In the genomic region with DNA sequence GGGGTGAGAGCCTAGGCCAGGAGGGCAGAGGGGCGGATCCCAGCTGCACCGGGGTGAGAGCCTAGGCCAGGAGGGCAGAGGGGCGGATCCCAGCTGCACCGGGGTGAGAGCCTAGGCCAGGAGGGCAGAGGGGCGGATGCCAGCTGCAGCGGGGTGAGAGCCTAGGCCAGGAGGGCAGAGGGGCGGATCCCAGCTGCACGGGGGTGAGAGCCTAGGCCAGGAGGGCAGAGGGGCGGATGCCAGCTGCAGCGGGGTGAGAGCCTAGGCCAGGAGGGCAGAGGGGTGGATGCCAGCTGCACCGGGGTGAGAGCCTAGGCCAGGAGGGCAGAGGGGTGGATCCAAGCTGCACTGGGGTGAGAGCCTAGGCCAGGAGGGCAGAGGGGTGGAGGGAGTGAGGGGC, we compare ENCODE assay signal across 20 cellular contexts. TPM values are rescaled to one million over a fixed set of nuclear protein-coding genes. Genes with fewer than 3 reads are reported as not detected.
"Had no signal": no experiment of that assay in that cellular context is flagged by ENCODE, and none has a peak within 500 bp of the region (broad histone marks: within the 10 kb centered on the region; RNA-seq: fewer than 3 reads in every experiment).

No MANE protein-coding gene starts in this region.

RNA-seq across cellular contexts. Expression of gene GALP, which starts 0.5 kb away (rescaled TPM):
- total RNA-seq: chondrocyte, colonic mucosa, dermis microvascular lymphatic vessel endothelial cell, esophagus mucosa, esophagus squamous epithelium, gastrocnemius medialis, glomerular endothelial cell, heart right ventricle, kidney epithelial cell, left cardiac atrium, left ventricle myocardium inferior, lower leg skin, lower lobe of right lung, lung microvascular endothelial cell, mesenteric fat pad, mesothelial cell of epicardium, mucosa of descending colon, myocyte had no signal
- polyA plus RNA-seq: heart right ventricle, keratinocyte had no signal

RNA-seq across cellular contexts. Expression of gene ZSCAN5B, which starts 21.3 kb away (rescaled TPM):
- total RNA-seq: chondrocyte, colonic mucosa, dermis microvascular lymphatic vessel endothelial cell, endodermal cell, esophagus mucosa, esophagus squamous epithelium, gastrocnemius medialis, glomerular endothelial cell, heart right ventricle, kidney epithelial cell, left cardiac atrium, left ventricle myocardium inferior, lower leg skin, lower lobe of right lung, lung microvascular endothelial cell, mesenteric fat pad, mucosa of descending colon, myocyte had no signal
- polyA plus RNA-seq: keratinocyte had no signal

RNA-seq across cellular contexts. Expression of gene ZSCAN5C, which starts 25.8 kb away (rescaled TPM):
- total RNA-seq: chondrocyte, colonic mucosa, dermis microvascular lymphatic vessel endothelial cell, endodermal cell, esophagus mucosa, esophagus squamous epithelium, gastrocnemius medialis, glomerular endothelial cell, heart right ventricle, kidney epithelial cell, left cardiac atrium, left ventricle myocardium inferior, lower leg skin, lower lobe of right lung, lung microvascular endothelial cell, mesenteric fat pad, mesothelial cell of epicardium, mucosa of descending colon, myocyte had no signal
- polyA plus RNA-seq: heart right ventricle, keratinocyte had no signal
